ENCODE assay signal across 19 cellular contexts in genomic region chr10:61120805-61121204, GRCh38.
DNase-seq lines count a peak whose midpoint lies in the region; ATAC-seq and TF ChIP-seq lines count a peak whose summit lies in the region.
"Had no signal": no experiment of that assay in that cellular context is flagged by ENCODE, and none has a peak within 500 bp of the region (broad histone marks: within the 10 kb centered on the region; RNA-seq: fewer than 3 reads in every experiment).

No MANE protein-coding gene starts in this region.

- ATAC-seq in DND-41 (ENCODE audit: insufficient read depth, low read depth) (no peak), GM19328 (IDR thresholded peaks at IDR 0.05; ENCODE audit: unreplicated experiment) (peak; percentile 71), HG02571 (IDR thresholded peaks at IDR 0.05; ENCODE audit: unreplicated experiment) (peak; percentile 68), HG03175 (IDR thresholded peaks at IDR 0.05; ENCODE audit: unreplicated experiment) (peak; percentile 51), lower lobe of right lung (no peak)
- ATAC-seq: Panc1, T-cell had no signal

- H3K9me3 ChIP-seq in DND-41 (ENCODE audit: insufficient read depth, low read length, severe bottlenecking) = no peaks in the 10 kb centered on the region
- H3K9me3 ChIP-seq in HAP-1 = no peaks in the 10 kb centered on the region
- no peaks in the 10 kb centered on the region for H3K9me3 ChIP-seq in lower lobe of right lung
- H3K9me3 ChIP-seq: thoracic aorta had no signal

- no peak overlapping the region for H3K4me2 ChIP-seq in DND-41 (ENCODE audit: insufficient read depth, low read length)

- no peaks in the 10 kb centered on the region for H4K20me1 ChIP-seq in DND-41 (ENCODE audit: insufficient read depth, low read length)

- H3K9me3 Mint-ChIP-seq in activated naive CD4-positive, alpha-beta T cell treated with anti-CD3 and anti-CD28 coated beads, Interleukin-2, amount 10 ng/mL, durations not matched to agents 7 days and 5 days = no peaks in the 10 kb centered on the region
- H3K9me3 Mint-ChIP-seq: CD8-positive, alpha-beta memory T cell; memory B cell; T-cell had no signal

- H3K36me3 ChIP-seq in DND-41 (ENCODE audit: insufficient read depth, low read length) (no peaks in the 10 kb centered on the region), HAP-1 (replicated peaks) (no peaks in the 10 kb centered on the region), lower lobe of right lung (no peaks in the 10 kb centered on the region)
- H3K36me3 ChIP-seq: thoracic aorta had no signal

- in situ Hi-C loops in HAP-1 (cut with MboI; ENCODE audit: low sequenced_read_pairs) = no loop called here

- 0 out of 2 replicates have a peak overlapping the region, but pooled peaks have one; percentile 10 for H2AFZ ChIP-seq in DND-41 (ENCODE audit: low read depth, low read length)

- no peak for DNase-seq in DND-41
- DNase-seq in DMS153 treated with DMSO at 0.1 percent for 48 hours (lab: John Stamatoyannopoulos, UW; ENCODE audit: unreplicated experiment) = no peak
- no peak for DNase-seq in HAP-1 (ENCODE audit: low spot score in 2 of 2)
- no peak for DNase-seq in lower lobe of right lung
- DNase-seq in activated naive CD4-positive, alpha-beta T cell treated with anti-CD3 and anti-CD28 coated beads, Interleukin-2, amount 10 ng/mL, durations not matched to agents 7 days and 5 days = no peak
- DNase-seq: anterior cingulate cortex; CD8-positive, alpha-beta memory T cell; cortex of kidney; GDM1; small intestine; T-cell had no signal

- H3K27me3 ChIP-seq in DND-41 (ENCODE audit: insufficient read depth, low read length, poor library complexity) = no peaks in the 10 kb centered on the region
- no peaks in the 10 kb centered on the region for H3K27me3 ChIP-seq in HAP-1 (ENCODE audit: low read depth)
- no peaks in the 10 kb centered on the region for H3K27me3 ChIP-seq in lower lobe of right lung (ENCODE audit: low read depth)

- TF ChIP-seq CTCF in DND-41 (IDR thresholded peaks at IDR 0.05; ENCODE audit: borderline replicate concordance, extremely low read depth, low read length, poor library complexity, severe bottlenecking) (no peak), lower lobe of right lung (IDR thresholded peaks at IDR 0.05) (no peak)

- H3K36me3 Mint-ChIP-seq in activated naive CD4-positive, alpha-beta T cell treated with anti-CD3 and anti-CD28 coated beads, Interleukin-2, amount 10 ng/mL, durations not matched to agents 7 days and 5 days = no peaks in the 10 kb centered on the region
- H3K36me3 Mint-ChIP-seq: CD8-positive, alpha-beta memory T cell; memory B cell; T-cell had no signal

- H3K27ac Mint-ChIP-seq in activated naive CD4-positive, alpha-beta T cell treated with anti-CD3 and anti-CD28 coated beads, Interleukin-2, amount 10 ng/mL, durations not matched to agents 7 days and 5 days = no peak overlapping the region
- H3K27ac Mint-ChIP-seq: T-cell had no signal

- no peak overlapping the region for H3K9ac ChIP-seq in DND-41 (ENCODE audit: low read depth, low read length)

- CTCF ChIA-PET in activated naive CD4-positive, alpha-beta T cell treated with anti-CD3 and anti-CD28 coated beads, Interleukin-2, amount 10 ng/mL, durations not matched to agents 7 days and 5 days (lab: Charles Lee) = no interaction called here

- H3K27me3 Mint-ChIP-seq in activated naive CD4-positive, alpha-beta T cell treated with anti-CD3 and anti-CD28 coated beads, Interleukin-2, amount 10 ng/mL, durations not matched to agents 7 days and 5 days = no peaks in the 10 kb centered on the region
- H3K27me3 Mint-ChIP-seq: memory B cell had no signal

- no peak overlapping the region for H3K4me3 ChIP-seq in DND-41 (ENCODE audit: low read depth in 1 of 2, low read length in 2 of 2)
- no peak overlapping the region for H3K4me3 ChIP-seq in HAP-1
- no peak overlapping the region for H3K4me3 ChIP-seq in lower lobe of right lung
- H3K4me3 ChIP-seq: thoracic aorta had no signal

- H3K4me3 Mint-ChIP-seq in activated naive CD4-positive, alpha-beta T cell treated with anti-CD3 and anti-CD28 coated beads, Interleukin-2, amount 10 ng/mL, durations not matched to agents 7 days and 5 days = no peak overlapping the region
- H3K4me3 Mint-ChIP-seq: CD8-positive, alpha-beta memory T cell; memory B cell; T-cell had no signal

- peaks cover 8% of the 10 kb centered on the region for H3K4me1 ChIP-seq in DND-41 (ENCODE audit: insufficient read depth, low read length)
- no peaks in the 10 kb centered on the region for H3K4me1 ChIP-seq in HAP-1
- H3K4me1 ChIP-seq in lower lobe of right lung = no peaks in the 10 kb centered on the region

- no peaks in the 10 kb centered on the region for H3K79me2 ChIP-seq in DND-41 (ENCODE audit: insufficient read depth, low read length)

- H3K27ac ChIP-seq in DND-41 (ENCODE audit: low read length) (no peak overlapping the region), lower lobe of right lung (no peak overlapping the region)
- H3K27ac ChIP-seq: 22Rv1, HL-60, thoracic aorta had no signal

- intact Hi-C loops in lower lobe of right lung (cut with DNase I) = no loop called here

- peaks cover 4% of the 10 kb centered on the region for H3K4me1 Mint-ChIP-seq in activated naive CD4-positive, alpha-beta T cell treated with anti-CD3 and anti-CD28 coated beads, Interleukin-2, amount 10 ng/mL, durations not matched to agents 7 days and 5 days
- H3K4me1 Mint-ChIP-seq: T-cell had no signal

Comparison
In these comparisons a context has a peak if more than half of its experiments do, and no peak if none do; other contexts are left out.
1. ATAC-seq: peak in GM19328 (single experiment), HG02571 (single experiment) and HG03175 (single experiment); none in DND-41 (single experiment) and lower lobe of right lung (0 of 2).